ENCODE assay signal across 1 cellular context in genomic region chr17:36482611-36483504, GRCh38.
TF ChIP-seq lines count a peak whose summit lies in the region.

No MANE protein-coding gene starts in this region.

TF ChIP-seq in K562, 482 proteins besides CTCF, POLR2A, EP300 and RAD21 (continued from another document and continues in another):
- TF ChIP-seq SRSF3 (IDR thresholded peaks at IDR 0.05; ENCODE audit: insufficient read depth, low read length) (no peak), ESRRB (CRISPR knock-in tag; IDR thresholded peaks at IDR 0.05; ENCODE audit: borderline replicate concordance) (no peak), SIN3A (IDR thresholded peaks at IDR 0.05; ENCODE audit: borderline replicate concordance in 2 of 2, control insufficient read depth in 1 of 2, low read depth in 2 of 2, low read length in 2 of 2) (peak; percentile 34 to 42; a peak in 1 of 4 replicates), SMAD4 (CRISPR knock-in tag; conservative IDR thresholded peaks at IDR 0.05) (peak; percentile 70), ZNF785 (CRISPR knock-in tag; IDR thresholded peaks at IDR 0.05) (no peak), SAFB2 (IDR thresholded peaks at IDR 0.05; ENCODE audit: borderline replicate concordance, low read depth, low read length, severe bottlenecking) (no peak), DNMT1 (IDR thresholded peaks at IDR 0.05) (no peak), MTA3 (IDR thresholded peaks at IDR 0.05; ENCODE audit: borderline replicate concordance) (peak; percentile 83), ZNF778 (CRISPR knock-in tag; IDR thresholded peaks at IDR 0.05) (no peak), RBM14 (IDR thresholded peaks at IDR 0.05; ENCODE audit: borderline replicate concordance, insufficient read depth, low read depth, low read length) (no peak), NR3C1 (CRISPR knock-in tag; IDR thresholded peaks at IDR 0.05) (peak; percentile 98), ZNF263 (CRISPR knock-in tag; IDR thresholded peaks at IDR 0.05; ENCODE audit: borderline replicate concordance) (peak; percentile 73), BCLAF1 (IDR thresholded peaks at IDR 0.05; ENCODE audit: borderline replicate concordance in 1 of 2, control insufficient read depth in 1 of 2, low read depth in 2 of 2, low read length in 1 of 2) (0 out of 4 replicates have a peak, but pooled peaks of 1 of the 2 experiments have one; percentile 64), DLX4 (CRISPR knock-in tag; IDR thresholded peaks at IDR 0.05) (no peak), MAFK (IDR thresholded peaks at IDR 0.05; ENCODE audit: low read length) (no peak), POLR2H (tag; IDR thresholded peaks at IDR 0.05; ENCODE audit: low read depth) (no peak), TRIM28 (IDR thresholded peaks at IDR 0.05) (no peak), MTA1 (IDR thresholded peaks at IDR 0.05; ENCODE audit: borderline replicate concordance) (no peak)
- TF ChIP-seq, protein P1, sequence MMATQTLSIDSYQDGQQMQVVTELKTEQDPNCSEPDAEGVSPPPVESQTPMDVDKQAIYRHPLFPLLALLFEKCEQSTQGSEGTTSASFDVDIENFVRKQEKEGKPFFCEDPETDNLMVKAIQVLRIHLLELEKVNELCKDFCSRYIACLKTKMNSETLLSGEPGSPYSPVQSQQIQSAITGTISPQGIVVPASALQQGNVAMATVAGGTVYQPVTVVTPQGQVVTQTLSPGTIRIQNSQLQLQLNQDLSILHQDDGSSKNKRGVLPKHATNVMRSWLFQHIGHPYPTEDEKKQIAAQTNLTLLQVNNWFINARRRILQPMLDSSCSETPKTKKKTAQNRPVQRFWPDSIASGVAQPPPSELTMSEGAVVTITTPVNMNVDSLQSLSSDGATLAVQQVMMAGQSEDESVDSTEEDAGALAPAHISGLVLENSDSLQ (IDR thresholded peaks at IDR 0.05): no peak
- TF ChIP-seq, protein P2, sequence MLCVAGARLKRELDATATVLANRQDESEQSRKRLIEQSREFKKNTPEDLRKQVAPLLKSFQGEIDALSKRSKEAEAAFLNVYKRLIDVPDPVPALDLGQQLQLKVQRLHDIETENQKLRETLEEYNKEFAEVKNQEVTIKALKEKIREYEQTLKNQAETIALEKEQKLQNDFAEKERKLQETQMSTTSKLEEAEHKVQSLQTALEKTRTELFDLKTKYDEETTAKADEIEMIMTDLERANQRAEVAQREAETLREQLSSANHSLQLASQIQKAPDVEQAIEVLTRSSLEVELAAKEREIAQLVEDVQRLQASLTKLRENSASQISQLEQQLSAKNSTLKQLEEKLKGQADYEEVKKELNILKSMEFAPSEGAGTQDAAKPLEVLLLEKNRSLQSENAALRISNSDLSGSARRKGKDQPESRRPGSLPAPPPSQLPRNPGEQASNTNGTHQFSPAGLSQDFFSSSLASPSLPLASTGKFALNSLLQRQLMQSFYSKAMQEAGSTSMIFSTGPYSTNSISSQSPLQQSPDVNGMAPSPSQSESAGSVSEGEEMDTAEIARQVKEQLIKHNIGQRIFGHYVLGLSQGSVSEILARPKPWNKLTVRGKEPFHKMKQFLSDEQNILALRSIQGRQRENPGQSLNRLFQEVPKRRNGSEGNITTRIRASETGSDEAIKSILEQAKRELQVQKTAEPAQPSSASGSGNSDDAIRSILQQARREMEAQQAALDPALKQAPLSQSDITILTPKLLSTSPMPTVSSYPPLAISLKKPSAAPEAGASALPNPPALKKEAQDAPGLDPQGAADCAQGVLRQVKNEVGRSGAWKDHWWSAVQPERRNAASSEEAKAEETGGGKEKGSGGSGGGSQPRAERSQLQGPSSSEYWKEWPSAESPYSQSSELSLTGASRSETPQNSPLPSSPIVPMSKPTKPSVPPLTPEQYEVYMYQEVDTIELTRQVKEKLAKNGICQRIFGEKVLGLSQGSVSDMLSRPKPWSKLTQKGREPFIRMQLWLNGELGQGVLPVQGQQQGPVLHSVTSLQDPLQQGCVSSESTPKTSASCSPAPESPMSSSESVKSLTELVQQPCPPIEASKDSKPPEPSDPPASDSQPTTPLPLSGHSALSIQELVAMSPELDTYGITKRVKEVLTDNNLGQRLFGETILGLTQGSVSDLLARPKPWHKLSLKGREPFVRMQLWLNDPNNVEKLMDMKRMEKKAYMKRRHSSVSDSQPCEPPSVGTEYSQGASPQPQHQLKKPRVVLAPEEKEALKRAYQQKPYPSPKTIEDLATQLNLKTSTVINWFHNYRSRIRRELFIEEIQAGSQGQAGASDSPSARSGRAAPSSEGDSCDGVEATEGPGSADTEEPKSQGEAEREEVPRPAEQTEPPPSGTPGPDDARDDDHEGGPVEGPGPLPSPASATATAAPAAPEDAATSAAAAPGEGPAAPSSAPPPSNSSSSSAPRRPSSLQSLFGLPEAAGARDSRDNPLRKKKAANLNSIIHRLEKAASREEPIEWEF (CRISPR knock-in tag; IDR thresholded peaks at IDR 0.05): no peak
- TF ChIP-seq, protein P3, sequence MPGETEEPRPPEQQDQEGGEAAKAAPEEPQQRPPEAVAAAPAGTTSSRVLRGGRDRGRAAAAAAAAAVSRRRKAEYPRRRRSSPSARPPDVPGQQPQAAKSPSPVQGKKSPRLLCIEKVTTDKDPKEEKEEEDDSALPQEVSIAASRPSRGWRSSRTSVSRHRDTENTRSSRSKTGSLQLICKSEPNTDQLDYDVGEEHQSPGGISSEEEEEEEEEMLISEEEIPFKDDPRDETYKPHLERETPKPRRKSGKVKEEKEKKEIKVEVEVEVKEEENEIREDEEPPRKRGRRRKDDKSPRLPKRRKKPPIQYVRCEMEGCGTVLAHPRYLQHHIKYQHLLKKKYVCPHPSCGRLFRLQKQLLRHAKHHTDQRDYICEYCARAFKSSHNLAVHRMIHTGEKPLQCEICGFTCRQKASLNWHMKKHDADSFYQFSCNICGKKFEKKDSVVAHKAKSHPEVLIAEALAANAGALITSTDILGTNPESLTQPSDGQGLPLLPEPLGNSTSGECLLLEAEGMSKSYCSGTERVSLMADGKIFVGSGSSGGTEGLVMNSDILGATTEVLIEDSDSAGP (CRISPR knock-in tag; IDR thresholded peaks at IDR 0.05): peak; percentile 65; the same call in 1 of the 2 replicates
- TF ChIP-seq, protein P4, sequence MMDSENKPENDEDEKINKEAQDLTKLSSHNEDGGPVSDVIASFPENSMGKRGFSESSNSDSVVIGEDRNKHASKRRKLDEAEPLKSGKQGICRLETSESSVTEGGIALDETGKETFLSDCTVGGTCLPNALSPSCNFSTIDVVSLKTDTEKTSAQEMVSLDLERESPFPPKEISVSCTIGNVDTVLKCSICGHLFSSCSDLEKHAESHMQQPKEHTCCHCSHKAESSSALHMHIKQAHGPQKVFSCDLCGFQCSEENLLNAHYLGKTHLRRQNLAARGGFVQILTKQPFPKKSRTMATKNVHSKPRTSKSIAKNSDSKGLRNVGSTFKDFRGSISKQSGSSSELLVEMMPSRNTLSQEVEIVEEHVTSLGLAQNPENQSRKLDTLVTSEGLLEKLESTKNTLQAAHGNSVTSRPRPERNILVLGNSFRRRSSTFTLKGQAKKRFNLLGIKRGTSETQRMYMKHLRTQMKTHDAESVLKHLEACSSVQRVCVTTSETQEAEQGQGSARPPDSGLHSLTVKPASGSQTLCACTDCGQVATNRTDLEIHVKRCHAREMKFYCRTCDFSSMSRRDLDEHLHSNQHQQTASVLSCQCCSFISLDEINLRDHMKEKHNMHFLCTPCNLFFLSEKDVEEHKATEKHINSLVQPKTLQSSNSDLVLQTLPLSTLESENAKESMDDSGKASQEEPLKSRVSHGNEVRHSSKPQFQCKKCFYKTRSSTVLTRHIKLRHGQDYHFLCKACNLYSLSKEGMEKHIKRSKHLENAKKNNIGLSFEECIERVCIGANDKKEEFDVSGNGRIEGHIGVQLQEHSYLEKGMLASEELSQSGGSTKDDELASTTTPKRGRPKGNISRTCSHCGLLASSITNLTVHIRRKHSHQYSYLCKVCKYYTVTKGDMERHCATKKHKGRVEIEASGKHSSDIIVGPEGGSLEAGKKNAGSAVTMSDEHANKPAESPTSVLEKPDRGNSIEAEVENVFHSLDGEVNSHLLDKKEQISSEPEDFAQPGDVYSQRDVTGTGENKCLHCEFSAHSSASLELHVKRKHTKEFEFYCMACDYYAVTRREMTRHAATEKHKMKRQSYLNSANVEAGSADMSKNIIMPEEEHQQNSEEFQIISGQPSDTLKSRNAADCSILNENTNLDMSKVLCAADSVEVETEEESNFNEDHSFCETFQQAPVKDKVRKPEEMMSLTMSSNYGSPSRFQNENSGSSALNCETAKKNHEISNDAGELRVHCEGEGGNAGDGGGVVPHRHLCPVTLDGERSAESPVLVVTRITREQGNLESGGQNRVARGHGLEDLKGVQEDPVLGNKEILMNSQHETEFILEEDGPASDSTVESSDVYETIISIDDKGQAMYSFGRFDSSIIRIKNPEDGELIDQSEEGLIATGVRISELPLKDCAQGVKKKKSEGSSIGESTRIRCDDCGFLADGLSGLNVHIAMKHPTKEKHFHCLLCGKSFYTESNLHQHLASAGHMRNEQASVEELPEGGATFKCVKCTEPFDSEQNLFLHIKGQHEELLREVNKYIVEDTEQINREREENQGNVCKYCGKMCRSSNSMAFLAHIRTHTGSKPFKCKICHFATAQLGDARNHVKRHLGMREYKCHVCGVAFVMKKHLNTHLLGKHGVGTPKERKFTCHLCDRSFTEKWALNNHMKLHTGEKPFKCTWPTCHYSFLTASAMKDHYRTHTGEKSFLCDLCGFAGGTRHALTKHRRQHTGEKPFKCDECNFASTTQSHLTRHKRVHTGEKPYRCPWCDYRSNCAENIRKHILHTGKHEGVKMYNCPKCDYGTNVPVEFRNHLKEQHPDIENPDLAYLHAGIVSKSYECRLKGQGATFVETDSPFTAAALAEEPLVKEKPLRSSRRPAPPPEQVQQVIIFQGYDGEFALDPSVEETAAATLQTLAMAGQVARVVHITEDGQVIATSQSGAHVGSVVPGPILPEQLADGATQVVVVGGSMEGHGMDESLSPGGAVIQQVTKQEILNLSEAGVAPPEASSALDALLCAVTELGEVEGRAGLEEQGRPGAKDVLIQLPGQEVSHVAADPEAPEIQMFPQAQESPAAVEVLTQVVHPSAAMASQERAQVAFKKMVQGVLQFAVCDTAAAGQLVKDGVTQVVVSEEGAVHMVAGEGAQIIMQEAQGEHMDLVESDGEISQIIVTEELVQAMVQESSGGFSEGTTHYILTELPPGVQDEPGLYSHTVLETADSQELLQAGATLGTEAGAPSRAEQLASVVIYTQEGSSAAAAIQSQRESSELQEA (IDR thresholded peaks at IDR 0.05; ENCODE audit: low read depth): no peak
- TF ChIP-seq, protein P5, sequence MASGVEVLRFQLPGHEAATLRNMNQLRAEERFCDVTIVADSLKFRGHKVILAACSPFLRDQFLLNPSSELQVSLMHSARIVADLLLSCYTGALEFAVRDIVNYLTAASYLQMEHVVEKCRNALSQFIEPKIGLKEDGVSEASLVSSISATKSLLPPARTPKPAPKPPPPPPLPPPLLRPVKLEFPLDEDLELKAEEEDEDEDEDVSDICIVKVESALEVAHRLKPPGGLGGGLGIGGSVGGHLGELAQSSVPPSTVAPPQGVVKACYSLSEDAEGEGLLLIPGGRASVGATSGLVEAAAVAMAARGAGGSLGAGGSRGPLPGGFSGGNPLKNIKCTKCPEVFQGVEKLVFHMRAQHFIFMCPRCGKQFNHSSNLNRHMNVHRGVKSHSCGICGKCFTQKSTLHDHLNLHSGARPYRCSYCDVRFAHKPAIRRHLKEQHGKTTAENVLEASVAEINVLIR (CRISPR knock-in tag; IDR thresholded peaks at IDR 0.05): no peak
- TF ChIP-seq, protein P6, sequence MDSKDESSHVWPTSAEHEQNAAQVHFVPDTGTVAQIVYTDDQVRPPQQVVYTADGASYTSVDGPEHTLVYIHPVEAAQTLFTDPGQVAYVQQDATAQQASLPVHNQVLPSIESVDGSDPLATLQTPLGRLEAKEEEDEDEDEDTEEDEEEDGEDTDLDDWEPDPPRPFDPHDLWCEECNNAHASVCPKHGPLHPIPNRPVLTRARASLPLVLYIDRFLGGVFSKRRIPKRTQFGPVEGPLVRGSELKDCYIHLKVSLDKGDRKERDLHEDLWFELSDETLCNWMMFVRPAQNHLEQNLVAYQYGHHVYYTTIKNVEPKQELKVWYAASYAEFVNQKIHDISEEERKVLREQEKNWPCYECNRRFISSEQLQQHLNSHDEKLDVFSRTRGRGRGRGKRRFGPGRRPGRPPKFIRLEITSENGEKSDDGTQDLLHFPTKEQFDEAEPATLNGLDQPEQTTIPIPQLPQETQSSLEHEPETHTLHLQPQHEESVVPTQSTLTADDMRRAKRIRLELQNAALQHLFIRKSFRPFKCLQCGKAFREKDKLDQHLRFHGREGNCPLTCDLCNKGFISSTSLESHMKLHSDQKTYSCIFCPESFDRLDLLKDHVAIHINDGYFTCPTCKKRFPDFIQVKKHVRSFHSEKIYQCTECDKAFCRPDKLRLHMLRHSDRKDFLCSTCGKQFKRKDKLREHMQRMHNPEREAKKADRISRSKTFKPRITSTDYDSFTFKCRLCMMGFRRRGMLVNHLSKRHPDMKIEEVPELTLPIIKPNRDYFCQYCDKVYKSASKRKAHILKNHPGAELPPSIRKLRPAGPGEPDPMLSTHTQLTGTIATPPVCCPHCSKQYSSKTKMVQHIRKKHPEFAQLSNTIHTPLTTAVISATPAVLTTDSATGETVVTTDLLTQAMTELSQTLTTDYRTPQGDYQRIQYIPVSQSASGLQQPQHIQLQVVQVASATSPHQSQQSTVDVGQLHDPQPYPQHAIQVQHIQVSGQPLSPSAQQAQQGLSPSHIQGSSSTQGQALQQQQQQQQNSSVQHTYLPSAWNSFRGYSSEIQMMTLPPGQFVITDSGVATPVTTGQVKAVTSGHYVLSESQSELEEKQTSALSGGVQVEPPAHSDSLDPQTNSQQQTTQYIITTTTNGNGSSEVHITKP (IDR thresholded peaks at IDR 0.05; ENCODE audit: partially characterized antibody): no peak
